1 cellular context compared by ENCODE assay signal in the genomic region with DNA sequence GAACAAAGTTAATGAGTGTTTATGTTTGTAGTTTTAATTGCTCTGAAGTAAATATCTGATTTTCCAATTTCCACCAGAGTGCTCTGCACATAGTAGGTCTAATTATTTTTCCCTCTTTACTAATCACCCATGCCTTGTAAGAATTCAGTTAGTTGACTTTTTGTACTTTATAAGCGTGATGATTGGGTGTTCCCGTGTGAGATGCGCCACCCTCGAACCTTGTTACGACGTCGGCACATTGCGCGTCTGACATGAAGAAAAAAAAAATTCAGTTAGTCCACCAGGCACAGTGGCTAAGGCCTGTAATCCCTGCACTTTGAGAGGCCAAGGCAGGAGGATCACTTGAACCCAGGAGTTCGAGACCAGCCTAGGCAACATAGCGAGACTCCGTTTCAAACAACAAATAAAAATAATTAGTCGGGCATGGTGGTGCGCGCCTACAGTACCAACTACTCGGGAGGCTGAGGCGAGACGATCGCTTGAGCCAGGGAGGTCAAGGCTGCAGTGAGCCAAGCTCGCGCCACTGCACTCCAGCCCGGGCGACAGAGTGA.
A peak's percentile ranks its signal among the peaks of the same experiment; 100 is the strongest.
TF ChIP-seq lines count a peak whose summit lies in the region.

No MANE protein-coding gene starts in this region.

TF ChIP-seq in K562, 482 proteins besides CTCF, POLR2A, EP300 and RAD21 (continues in another document):
- TF ChIP-seq, protein P1, sequence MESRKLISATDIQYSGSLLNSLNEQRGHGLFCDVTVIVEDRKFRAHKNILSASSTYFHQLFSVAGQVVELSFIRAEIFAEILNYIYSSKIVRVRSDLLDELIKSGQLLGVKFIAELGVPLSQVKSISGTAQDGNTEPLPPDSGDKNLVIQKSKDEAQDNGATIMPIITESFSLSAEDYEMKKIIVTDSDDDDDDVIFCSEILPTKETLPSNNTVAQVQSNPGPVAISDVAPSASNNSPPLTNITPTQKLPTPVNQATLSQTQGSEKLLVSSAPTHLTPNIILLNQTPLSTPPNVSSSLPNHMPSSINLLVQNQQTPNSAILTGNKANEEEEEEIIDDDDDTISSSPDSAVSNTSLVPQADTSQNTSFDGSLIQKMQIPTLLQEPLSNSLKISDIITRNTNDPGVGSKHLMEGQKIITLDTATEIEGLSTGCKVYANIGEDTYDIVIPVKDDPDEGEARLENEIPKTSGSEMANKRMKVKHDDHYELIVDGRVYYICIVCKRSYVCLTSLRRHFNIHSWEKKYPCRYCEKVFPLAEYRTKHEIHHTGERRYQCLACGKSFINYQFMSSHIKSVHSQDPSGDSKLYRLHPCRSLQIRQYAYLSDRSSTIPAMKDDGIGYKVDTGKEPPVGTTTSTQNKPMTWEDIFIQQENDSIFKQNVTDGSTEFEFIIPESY (CRISPR knock-in tag; IDR thresholded peaks at IDR 0.05) = peak; percentile 99
- TF ChIP-seq LCOR (CRISPR knock-in tag; IDR thresholded peaks at IDR 0.05) (no peak), MTA3 (IDR thresholded peaks at IDR 0.05; ENCODE audit: borderline replicate concordance) (no peak), HDAC2 (IDR thresholded peaks at IDR 0.05) (peak; percentile 47; the same call in 1 of the 2 replicates), BRD4 (IDR thresholded peaks at IDR 0.05) (peak; percentile 63; the same call in 1 of the 2 replicates), SMARCA4 (IDR thresholded peaks at IDR 0.05) (0 out of 2 replicates have a peak, but pooled peaks have one; percentile 23), E2F3 (CRISPR knock-in tag; IDR thresholded peaks at IDR 0.05) (0 out of 2 replicates have a peak, but pooled peaks have one; percentile 46), GTF2F1 (IDR thresholded peaks at IDR 0.05; ENCODE audit: low read depth, low read length) (no peak), TRIM24 (IDR thresholded peaks at IDR 0.05) (peak in 1 of 2 experiments; percentile 24; a peak in 1 of 4 replicates), KLF1 (tag; IDR thresholded peaks at IDR 0.05) (no peak), FOXM1 (IDR thresholded peaks at IDR 0.05; ENCODE audit: low read depth) (no peak), FOXM1 (CRISPR knock-in tag; IDR thresholded peaks at IDR 0.05; ENCODE audit: low read depth) (no peak), ZNF695 (CRISPR knock-in tag; IDR thresholded peaks at IDR 0.05) (no peak), CHD4 (IDR thresholded peaks at IDR 0.05; ENCODE audit: insufficient read depth, insufficient replicate concordance, low read depth, low read length, poor library complexity, severe bottlenecking) (peak; percentile 97), KDM1A (IDR thresholded peaks at IDR 0.05) (peak; percentile 25 to 42; a peak in 2 of 4 replicates), SMARCA5 (IDR thresholded peaks at IDR 0.05) (peak; percentile 57), ERF (CRISPR knock-in tag; IDR thresholded peaks at IDR 0.05) (0 out of 2 replicates have a peak, but pooled peaks have one; percentile 44), HLTF (IDR thresholded peaks at IDR 0.05) (0 out of 2 replicates have a peak, but pooled peaks have one; percentile 28), GTF2E2 (tag; IDR thresholded peaks at IDR 0.05) (0 out of 2 replicates have a peak, but pooled peaks have one; percentile 40), NBN (IDR thresholded peaks at IDR 0.05; ENCODE audit: low read depth) (0 out of 2 replicates have a peak, but pooled peaks have one; percentile 35), SMAD4 (CRISPR knock-in tag; conservative IDR thresholded peaks at IDR 0.05) (peak; percentile 29), BRD9 (IDR thresholded peaks at IDR 0.05; ENCODE audit: low read depth, partially characterized antibody) (peak; percentile 43), ZNF41 (CRISPR knock-in tag; conservative IDR thresholded peaks at IDR 0.05) (0 out of 2 replicates have a peak, but pooled peaks have one; percentile 11), FOXK2 (conservative IDR thresholded peaks at IDR 0.05 in 1 of 2, IDR thresholded peaks at IDR 0.05 in 1 of 2; ENCODE audit: low read depth in 2 of 2) (0 out of 4 replicates have a peak, but pooled peaks of 1 of the 2 experiments have one; percentile 29), CHD2 (IDR thresholded peaks at IDR 0.05; ENCODE audit: low read depth, low read length) (no peak), ZKSCAN1 (IDR thresholded peaks at IDR 0.05; ENCODE audit: low read depth, low read length) (peak; percentile 100), ELF2 (CRISPR knock-in tag; IDR thresholded peaks at IDR 0.05) (0 out of 2 replicates have a peak, but pooled peaks have one; percentile 57), SRSF1 (IDR thresholded peaks at IDR 0.05; ENCODE audit: low read depth, low read length) (no peak), ADNP (tag; IDR thresholded peaks at IDR 0.05) (peak; percentile 63; the same call in 1 of the 2 replicates), SPI1 (IDR thresholded peaks at IDR 0.05; ENCODE audit: borderline replicate concordance, low read depth, low read length) (no peak)
- TF ChIP-seq, protein P2, sequence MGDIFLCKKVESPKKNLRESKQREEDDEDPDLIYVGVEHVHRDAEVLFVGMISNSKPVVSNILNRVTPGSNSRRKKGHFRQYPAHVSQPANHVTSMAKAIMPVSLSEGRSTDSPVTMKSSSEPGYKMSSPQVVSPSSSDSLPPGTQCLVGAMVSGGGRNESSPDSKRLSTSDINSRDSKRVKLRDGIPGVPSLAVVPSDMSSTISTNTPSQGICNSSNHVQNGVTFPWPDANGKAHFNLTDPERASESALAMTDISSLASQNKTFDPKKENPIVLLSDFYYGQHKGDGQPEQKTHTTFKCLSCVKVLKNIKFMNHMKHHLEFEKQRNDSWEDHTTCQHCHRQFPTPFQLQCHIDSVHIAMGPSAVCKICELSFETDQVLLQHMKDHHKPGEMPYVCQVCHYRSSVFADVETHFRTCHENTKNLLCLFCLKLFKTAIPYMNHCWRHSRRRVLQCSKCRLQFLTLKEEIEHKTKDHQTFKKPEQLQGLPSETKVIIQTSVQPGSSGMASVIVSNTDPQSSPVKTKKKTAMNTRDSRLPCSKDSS (IDR thresholded peaks at IDR 0.05; ENCODE audit: low read depth, partially characterized antibody) = no peak
- TF ChIP-seq, protein P3, sequence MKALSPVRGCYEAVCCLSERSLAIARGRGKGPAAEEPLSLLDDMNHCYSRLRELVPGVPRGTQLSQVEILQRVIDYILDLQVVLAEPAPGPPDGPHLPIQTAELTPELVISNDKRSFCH (CRISPR knock-in tag; IDR thresholded peaks at IDR 0.05) = peak; percentile 61; the same call in 1 of the 2 replicates
- TF ChIP-seq, protein P3 (tag; IDR thresholded peaks at IDR 0.05) = no peak
- TF ChIP-seq, protein P4, sequence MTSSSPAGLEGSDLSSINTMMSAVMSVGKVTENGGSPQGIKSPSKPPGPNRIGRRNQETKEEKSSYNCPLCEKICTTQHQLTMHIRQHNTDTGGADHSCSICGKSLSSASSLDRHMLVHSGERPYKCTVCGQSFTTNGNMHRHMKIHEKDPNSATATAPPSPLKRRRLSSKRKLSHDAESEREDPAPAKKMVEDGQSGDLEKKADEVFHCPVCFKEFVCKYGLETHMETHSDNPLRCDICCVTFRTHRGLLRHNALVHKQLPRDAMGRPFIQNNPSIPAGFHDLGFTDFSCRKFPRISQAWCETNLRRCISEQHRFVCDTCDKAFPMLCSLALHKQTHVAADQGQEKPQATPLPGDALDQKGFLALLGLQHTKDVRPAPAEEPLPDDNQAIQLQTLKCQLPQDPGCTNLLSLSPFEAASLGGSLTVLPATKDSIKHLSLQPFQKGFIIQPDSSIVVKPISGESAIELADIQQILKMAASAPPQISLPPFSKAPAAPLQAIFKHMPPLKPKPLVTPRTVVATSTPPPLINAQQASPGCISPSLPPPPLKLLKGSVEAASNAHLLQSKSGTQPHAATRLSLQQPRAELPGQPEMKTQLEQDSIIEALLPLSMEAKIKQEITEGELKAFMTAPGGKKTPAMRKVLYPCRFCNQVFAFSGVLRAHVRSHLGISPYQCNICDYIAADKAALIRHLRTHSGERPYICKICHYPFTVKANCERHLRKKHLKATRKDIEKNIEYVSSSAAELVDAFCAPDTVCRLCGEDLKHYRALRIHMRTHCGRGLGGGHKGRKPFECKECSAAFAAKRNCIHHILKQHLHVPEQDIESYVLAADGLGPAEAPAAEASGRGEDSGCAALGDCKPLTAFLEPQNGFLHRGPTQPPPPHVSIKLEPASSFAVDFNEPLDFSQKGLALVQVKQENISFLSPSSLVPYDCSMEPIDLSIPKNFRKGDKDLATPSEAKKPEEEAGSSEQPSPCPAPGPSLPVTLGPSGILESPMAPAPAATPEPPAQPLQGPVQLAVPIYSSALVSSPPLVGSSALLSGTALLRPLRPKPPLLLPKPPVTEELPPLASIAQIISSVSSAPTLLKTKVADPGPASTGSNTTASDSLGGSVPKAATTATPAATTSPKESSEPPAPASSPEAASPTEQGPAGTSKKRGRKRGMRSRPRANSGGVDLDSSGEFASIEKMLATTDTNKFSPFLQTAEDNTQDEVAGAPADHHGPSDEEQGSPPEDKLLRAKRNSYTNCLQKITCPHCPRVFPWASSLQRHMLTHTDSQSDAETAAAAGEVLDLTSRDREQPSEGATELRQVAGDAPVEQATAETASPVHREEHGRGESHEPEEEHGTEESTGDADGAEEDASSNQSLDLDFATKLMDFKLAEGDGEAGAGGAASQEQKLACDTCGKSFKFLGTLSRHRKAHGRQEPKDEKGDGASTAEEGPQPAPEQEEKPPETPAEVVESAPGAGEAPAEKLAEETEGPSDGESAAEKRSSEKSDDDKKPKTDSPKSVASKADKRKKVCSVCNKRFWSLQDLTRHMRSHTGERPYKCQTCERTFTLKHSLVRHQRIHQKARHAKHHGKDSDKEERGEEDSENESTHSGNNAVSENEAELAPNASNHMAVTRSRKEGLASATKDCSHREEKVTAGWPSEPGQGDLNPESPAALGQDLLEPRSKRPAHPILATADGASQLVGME (CRISPR knock-in tag; IDR thresholded peaks at IDR 0.05) = 0 out of 2 replicates have a peak, but pooled peaks have one; percentile 16
- TF ChIP-seq, protein P5, sequence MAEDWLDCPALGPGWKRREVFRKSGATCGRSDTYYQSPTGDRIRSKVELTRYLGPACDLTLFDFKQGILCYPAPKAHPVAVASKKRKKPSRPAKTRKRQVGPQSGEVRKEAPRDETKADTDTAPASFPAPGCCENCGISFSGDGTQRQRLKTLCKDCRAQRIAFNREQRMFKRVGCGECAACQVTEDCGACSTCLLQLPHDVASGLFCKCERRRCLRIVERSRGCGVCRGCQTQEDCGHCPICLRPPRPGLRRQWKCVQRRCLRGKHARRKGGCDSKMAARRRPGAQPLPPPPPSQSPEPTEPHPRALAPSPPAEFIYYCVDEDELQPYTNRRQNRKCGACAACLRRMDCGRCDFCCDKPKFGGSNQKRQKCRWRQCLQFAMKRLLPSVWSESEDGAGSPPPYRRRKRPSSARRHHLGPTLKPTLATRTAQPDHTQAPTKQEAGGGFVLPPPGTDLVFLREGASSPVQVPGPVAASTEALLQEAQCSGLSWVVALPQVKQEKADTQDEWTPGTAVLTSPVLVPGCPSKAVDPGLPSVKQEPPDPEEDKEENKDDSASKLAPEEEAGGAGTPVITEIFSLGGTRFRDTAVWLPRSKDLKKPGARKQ (CRISPR knock-in tag; IDR thresholded peaks at IDR 0.05) = peak; percentile 96
- TF ChIP-seq, protein P6, sequence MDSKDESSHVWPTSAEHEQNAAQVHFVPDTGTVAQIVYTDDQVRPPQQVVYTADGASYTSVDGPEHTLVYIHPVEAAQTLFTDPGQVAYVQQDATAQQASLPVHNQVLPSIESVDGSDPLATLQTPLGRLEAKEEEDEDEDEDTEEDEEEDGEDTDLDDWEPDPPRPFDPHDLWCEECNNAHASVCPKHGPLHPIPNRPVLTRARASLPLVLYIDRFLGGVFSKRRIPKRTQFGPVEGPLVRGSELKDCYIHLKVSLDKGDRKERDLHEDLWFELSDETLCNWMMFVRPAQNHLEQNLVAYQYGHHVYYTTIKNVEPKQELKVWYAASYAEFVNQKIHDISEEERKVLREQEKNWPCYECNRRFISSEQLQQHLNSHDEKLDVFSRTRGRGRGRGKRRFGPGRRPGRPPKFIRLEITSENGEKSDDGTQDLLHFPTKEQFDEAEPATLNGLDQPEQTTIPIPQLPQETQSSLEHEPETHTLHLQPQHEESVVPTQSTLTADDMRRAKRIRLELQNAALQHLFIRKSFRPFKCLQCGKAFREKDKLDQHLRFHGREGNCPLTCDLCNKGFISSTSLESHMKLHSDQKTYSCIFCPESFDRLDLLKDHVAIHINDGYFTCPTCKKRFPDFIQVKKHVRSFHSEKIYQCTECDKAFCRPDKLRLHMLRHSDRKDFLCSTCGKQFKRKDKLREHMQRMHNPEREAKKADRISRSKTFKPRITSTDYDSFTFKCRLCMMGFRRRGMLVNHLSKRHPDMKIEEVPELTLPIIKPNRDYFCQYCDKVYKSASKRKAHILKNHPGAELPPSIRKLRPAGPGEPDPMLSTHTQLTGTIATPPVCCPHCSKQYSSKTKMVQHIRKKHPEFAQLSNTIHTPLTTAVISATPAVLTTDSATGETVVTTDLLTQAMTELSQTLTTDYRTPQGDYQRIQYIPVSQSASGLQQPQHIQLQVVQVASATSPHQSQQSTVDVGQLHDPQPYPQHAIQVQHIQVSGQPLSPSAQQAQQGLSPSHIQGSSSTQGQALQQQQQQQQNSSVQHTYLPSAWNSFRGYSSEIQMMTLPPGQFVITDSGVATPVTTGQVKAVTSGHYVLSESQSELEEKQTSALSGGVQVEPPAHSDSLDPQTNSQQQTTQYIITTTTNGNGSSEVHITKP (IDR thresholded peaks at IDR 0.05; ENCODE audit: partially characterized antibody) = no peak
